ENCODE assay signal across 23 cellular contexts in genomic region chr1:64197076-64197475, GRCh38. TPM values are rescaled to one million over a fixed set of nuclear protein-coding genes. Genes with fewer than 3 reads are reported as not detected.
"Had no signal": no experiment of that assay in that cellular context is flagged by ENCODE, and none has a peak within 500 bp of the region (broad histone marks: within the 10 kb centered on the region; RNA-seq: fewer than 3 reads in every experiment).

No MANE protein-coding gene starts in this region.

- H3K9me3 ChIP-seq: MG63, SJCRH30 had no signal

- H3K27me3 ChIP-seq: MG63 had no signal

- H3K4me3 ChIP-seq: MG63, SJCRH30 had no signal

- H3K4me1 ChIP-seq: SJCRH30 had no signal

- DNase-seq: IMR-90, Karpas-422, KG1, MG63, NCI-H1092, NCI-H1105 treated with DMSO at 0.1 percent for 48 hours, NCI-H1417 treated with DMSO at 0.1 percent for 48 hours, NCI-H146, NCI-H1694 treated with DMSO at 0.1 percent for 48 hours, NCI-H1930, NCI-H2081, NCI-H2107, NCI-H2227 treated with DMSO at 0.1 percent for 48 hours, NCI-H526, NCI-H748 treated with DMSO at 0.1 percent for 48 hours, PC-3, SHP77 treated with DMSO at 0.1 percent for 48 hours, SJCRH30, T-helper 1 cell had no signal

- FAIRE-seq: HepG2 had no signal

- H3K27ac ChIP-seq: SJCRH30 had no signal

- H3K36me3 ChIP-seq: MG63, SJCRH30 had no signal

RNA-seq across cellular contexts. Expression of gene UBE2U, which starts 6.3 kb away (rescaled TPM):
- total RNA-seq: HepG2, HT1080, IMR-90, NCI-H460, OCI-LY7, PC-3, SJCRH30 had no signal
- polyA plus RNA-seq: HepG2, IMR-90 had no signal
